10 cellular contexts compared by ENCODE assay signal in the genomic region with DNA sequence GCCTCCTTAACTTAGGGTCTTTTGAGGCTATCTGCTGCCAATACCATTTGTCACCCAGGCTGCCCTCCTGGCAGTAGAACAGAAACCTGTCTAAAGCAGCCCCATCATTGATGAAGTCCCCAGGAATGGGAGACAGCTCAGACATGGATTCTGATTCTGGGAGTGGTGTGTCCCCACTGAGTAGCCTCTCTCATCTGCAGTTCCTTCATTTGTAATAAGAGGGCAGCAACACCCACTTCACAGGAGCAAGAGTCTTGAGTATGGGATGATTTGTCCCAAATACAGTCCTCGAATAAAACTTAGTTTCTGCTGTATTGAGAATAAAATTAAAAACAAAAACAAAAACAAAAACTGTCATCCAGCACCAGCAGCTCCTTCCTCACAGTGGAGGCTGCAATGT.
DNase-seq lines count a peak whose midpoint lies in the region; ATAC-seq, FAIRE-seq and TF ChIP-seq lines count a peak whose summit lies in the region.
"Had no signal": no experiment of that assay in that cellular context is flagged by ENCODE, and none has a peak within 500 bp of the region (broad histone marks: within the 10 kb centered on the region; RNA-seq: fewer than 3 reads in every experiment).

No MANE protein-coding gene starts in this region.

- CTCF ChIA-PET in BJ (lab: Yijun Ruan, JAX) = interaction anchor here (0.9 to 2.1 kb wide), 2 partner anchors 8 to 16 kb away, joined by 3 to 4 read pairs; no protein-coding TSS in a partner anchor

- peaks cover 0 to 20% (median 3%) of the 10 kb centered on the region in 9 donors for H3K9me3 Mint-ChIP-seq in naive thymus-derived CD8-positive, alpha-beta T cell

- H3K4me3 ChIP-seq in BJ (ENCODE audit: low read depth, low read length) = no peak overlapping the region

- H3K27me3 Mint-ChIP-seq in naive thymus-derived CD8-positive, alpha-beta T cell = peaks cover 0 to 10% (median 3%) of the 10 kb centered on the region in 5 donors
- H3K27me3 Mint-ChIP-seq: activated naive CD8-positive, alpha-beta T cell treated with anti-CD3 and anti-CD28 coated beads for 36 hours had no signal

- H3K4me1 Mint-ChIP-seq in naive thymus-derived CD8-positive, alpha-beta T cell = no peaks in the 10 kb centered on the region
- H3K4me1 Mint-ChIP-seq: activated naive CD8-positive, alpha-beta T cell treated with anti-CD3 and anti-CD28 coated beads for 36 hours had no signal

- TF ChIP-seq CTCF in BJ (IDR thresholded peaks at IDR 0.05; ENCODE audit: insufficient read depth, low read depth, low read length) = peak; percentile 9; the same call in 1 of the 2 replicates

- no peaks in the 10 kb centered on the region for H3K27me3 ChIP-seq in BJ (ENCODE audit: control insufficient read depth, insufficient read depth, low read length)

- H3K36me3 Mint-ChIP-seq in naive thymus-derived CD8-positive, alpha-beta T cell = no peaks in the 10 kb centered on the region
- H3K36me3 Mint-ChIP-seq: activated naive CD8-positive, alpha-beta T cell treated with anti-CD3 and anti-CD28 coated beads for 36 hours had no signal

- POLR2A ChIA-PET in BJ (lab: Charles Lee) = no interaction called here
- POLR2A ChIA-PET in naive thymus-derived CD8-positive, alpha-beta T cell (lab: Charles Lee) = no interaction called here

- DNase-seq in BJ (ENCODE audit: low read depth) (no peak), H54 (ENCODE audit: insufficient read length, low spot score) (peak; percentile 30), RCC 7860 (ENCODE audit: low spot score) (peak; percentile 18), iris pigment epithelial cell (ENCODE audit: low read depth) (peak; percentile 37), NCI-H1930 (lab: John Stamatoyannopoulos, UW) (no peak), foreskin melanocyte (no peak)
- DNase-seq in naive thymus-derived CD8-positive, alpha-beta T cell = no peak
- DNase-seq: activated naive CD8-positive, alpha-beta T cell treated with anti-CD3 and anti-CD28 coated beads for 36 hours; NK-92 treated with Interleukin-12 subunit alpha and Interleukin-12 subunit beta, amount 100 ng/mL, for 24 hours had no signal

- ATAC-seq in GM18498 (IDR thresholded peaks at IDR 0.05; ENCODE audit: unreplicated experiment) = no peak
- ATAC-seq in naive thymus-derived CD8-positive, alpha-beta T cell = no peak

- FAIRE-seq in H54 (lab: Jason Lieb, UNC) (peak; percentile 86), RCC 7860 (lab: Jason Lieb, UNC) (no peak)

- TF ChIP-seq POLR2A in H54 (IDR thresholded peaks at IDR 0.05; ENCODE audit: low read depth, low read length) = no peak

- H3K36me3 ChIP-seq in BJ (ENCODE audit: control insufficient read depth, insufficient read depth, low read length) = no peaks in the 10 kb centered on the region

- no peak overlapping the region for H3K4me3 Mint-ChIP-seq in naive thymus-derived CD8-positive, alpha-beta T cell
- H3K4me3 Mint-ChIP-seq: activated naive CD8-positive, alpha-beta T cell treated with anti-CD3 and anti-CD28 coated beads for 36 hours had no signal

- H3K27ac Mint-ChIP-seq in naive thymus-derived CD8-positive, alpha-beta T cell = no peak overlapping the region
- H3K27ac Mint-ChIP-seq: activated naive CD8-positive, alpha-beta T cell treated with anti-CD3 and anti-CD28 coated beads for 36 hours had no signal

Comparison
In these comparisons a context has a peak if more than half of its experiments do, and no peak if none do; other contexts are left out.
1. DNase-seq: peak in H54 (single experiment), RCC 7860 (single experiment) and iris pigment epithelial cell (single experiment); none in BJ (single experiment), NCI-H1930 (0 of 2), naive thymus-derived CD8-positive, alpha-beta T cell (0 of 10) and foreskin melanocyte (single experiment).